In the genomic region with DNA sequence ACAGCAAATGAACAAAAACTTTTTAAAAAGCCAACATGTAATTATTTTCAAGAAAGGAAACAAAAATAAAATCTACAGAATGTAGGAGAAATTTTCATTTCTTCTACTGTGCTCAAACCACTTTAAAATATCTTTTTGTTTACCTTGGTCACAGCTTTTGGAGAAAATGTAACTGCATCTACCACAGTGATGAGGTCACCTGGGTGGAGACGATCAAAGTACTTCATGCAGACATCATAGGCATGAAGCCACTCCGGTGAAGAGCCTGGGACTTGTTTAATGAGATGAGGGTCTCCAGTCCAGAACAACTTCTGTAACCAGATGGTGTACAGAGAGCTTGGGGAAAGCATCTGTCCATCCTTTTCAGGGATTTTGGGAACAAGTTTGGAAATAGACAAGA, we compare ENCODE assay signal across 13 cellular contexts.
DNase-seq lines count a peak whose midpoint lies in the region; ATAC-seq and TF ChIP-seq lines count a peak whose summit lies in the region.
"Had no signal": no experiment of that assay in that cellular context is flagged by ENCODE, and none has a peak within 500 bp of the region (broad histone marks: within the 10 kb centered on the region; RNA-seq: fewer than 3 reads in every experiment).

No MANE protein-coding gene starts in this region.

- no peaks in the 10 kb centered on the region for H3K9me3 ChIP-seq in hepatocyte (ENCODE audit: low read depth)

- H3K4me2 ChIP-seq in hepatocyte: no peak overlapping the region
- H3K4me2 ChIP-seq: GM23338 had no signal

- TF ChIP-seq CTCF in hepatocyte (IDR thresholded peaks at IDR 0.05; ENCODE audit: poor library complexity): no peak

- no peaks in the 10 kb centered on the region for H3K79me2 ChIP-seq in hepatocyte

- no peak overlapping the region for H3K4me3 ChIP-seq in hepatocyte
- H3K4me3 ChIP-seq: GM23338 had no signal

- H3K27me3 ChIP-seq in hepatocyte: no peaks in the 10 kb centered on the region

- no peaks in the 10 kb centered on the region for H4K20me1 ChIP-seq in hepatocyte (ENCODE audit: insufficient read depth, poor library complexity, severe bottlenecking)

- no peak overlapping the region for H3K27ac ChIP-seq in hepatocyte
- H3K27ac ChIP-seq: 22Rv1 had no signal

- H2AFZ ChIP-seq in hepatocyte: no peak overlapping the region
- H2AFZ ChIP-seq: GM23338 had no signal

- 72% methylated on average over 2 of the region's 2 CpGs for WGBS in hepatocyte (ENCODE audit: low lambda C conversion rate, missing lambda C conversion rate)

- DNase-seq in DMS 273 (lab: John Stamatoyannopoulos, UW; ENCODE audit: unreplicated experiment) (peak; percentile 12), DMS 273 treated with DMSO at 0.1 percent for 48 hours (lab: John Stamatoyannopoulos, UW) (no peak), NCI-H510A treated with DMSO at 0.1 percent for 48 hours (lab: John Stamatoyannopoulos, UW) (peak; percentile 55), NCI-H510A (lab: John Stamatoyannopoulos, UW) (no peak), hepatocyte (ENCODE audit: low spot score) (peak; percentile 8), NCI-H526 (lab: John Stamatoyannopoulos, UW) (no peak)
- DNase-seq: CD8-positive, alpha-beta T cell; COR-L47; DMS79; H7 had no signal

- ATAC-seq in HG03196 (IDR thresholded peaks at IDR 0.05; ENCODE audit: unreplicated experiment): no peak
- ATAC-seq: CD8-positive, alpha-beta T cell; GM23338 had no signal

- no peaks in the 10 kb centered on the region for H3K36me3 ChIP-seq in hepatocyte (replicated peaks; ENCODE audit: insufficient read depth, low read depth)

- H3K9me2 ChIP-seq in hepatocyte (replicated peaks; ENCODE audit: insufficient read depth): no peaks in the 10 kb centered on the region

- H3K4me1 ChIP-seq in hepatocyte (ENCODE audit: insufficient read depth): peaks cover 18% of the 10 kb centered on the region

Comparison
In these comparisons a context has a peak if more than half of its experiments do, and no peak if none do; other contexts are left out.
1. DNase-seq: peak in DMS 273 (single experiment), NCI-H510A treated with DMSO at 0.1 percent for 48 hours (single experiment) and hepatocyte (single experiment); none in DMS 273 treated with DMSO at 0.1 percent for 48 hours (single experiment), NCI-H510A (single experiment) and NCI-H526 (0 of 2).